Comparison of ENCODE assay signal across 1 cellular context in genomic region chr5:140363631-140364471, GRCh38.
TF ChIP-seq lines count a peak whose summit lies in the region.

No MANE protein-coding gene starts in this region.

TF ChIP-seq in endothelial cell of umbilical vein, 7 proteins besides CTCF, POLR2A, EP300 and RAD21:
- TF ChIP-seq MYC (IDR thresholded peaks at IDR 0.05; ENCODE audit: low read depth, low read length) (no peak), GATA2 (IDR thresholded peaks at IDR 0.05; ENCODE audit: insufficient read depth, insufficient read length, low read depth, low read length) (no peak), MAX (IDR thresholded peaks at IDR 0.05; ENCODE audit: insufficient read depth, insufficient read length) (no peak)
